13 cellular contexts compared by ENCODE assay signal in the genomic region with DNA sequence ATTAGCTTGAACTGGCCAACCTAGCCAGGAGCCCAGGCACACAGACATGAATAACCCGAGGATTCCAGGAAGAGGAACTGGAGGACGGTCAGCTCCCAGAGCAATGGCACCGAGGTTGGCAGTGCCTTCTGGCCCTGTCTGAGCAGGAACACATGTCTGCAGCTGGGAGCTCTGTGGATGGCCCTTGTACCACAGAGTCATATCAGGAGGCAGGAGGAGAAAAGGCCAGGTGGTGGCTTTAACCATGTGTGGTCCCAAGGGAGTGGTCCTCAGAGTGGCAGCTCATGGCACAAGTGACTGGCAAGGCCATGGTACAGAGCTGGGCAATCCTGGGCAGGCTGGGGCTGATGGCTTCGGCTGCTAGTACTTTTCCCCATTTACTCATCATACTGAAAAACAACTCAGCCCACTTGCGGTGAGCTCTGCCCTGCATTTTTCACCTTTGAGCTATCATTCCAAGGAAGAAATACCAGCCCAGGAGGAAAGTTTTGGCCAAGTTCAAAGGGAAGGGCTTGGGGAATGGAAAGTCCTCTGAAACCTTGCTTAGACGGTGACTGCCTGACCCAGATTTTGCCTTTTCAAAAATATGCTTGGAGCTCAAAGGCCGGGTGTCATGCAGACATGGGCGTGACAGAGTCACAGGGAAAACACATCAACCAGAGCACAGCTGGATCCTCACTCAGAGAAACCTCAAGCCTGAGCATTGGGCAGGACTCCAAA. TPM values are rescaled to one million over a fixed set of nuclear protein-coding genes. Genes with fewer than 3 reads are reported as not detected.
DNase-seq lines count a peak whose midpoint lies in the region; ATAC-seq and TF ChIP-seq lines count a peak whose summit lies in the region.
"Had no signal": no experiment of that assay in that cellular context is flagged by ENCODE, and none has a peak within 500 bp of the region (broad histone marks: within the 10 kb centered on the region; RNA-seq: fewer than 3 reads in every experiment).

No MANE protein-coding gene starts in this region.

- H4K8ac ChIP-seq in neuronal stem cell (ENCODE audit: low read depth, low read length), result no peak overlapping the region

- peak overlapping the region; percentile 5 for H3K18ac ChIP-seq in neuronal stem cell (ENCODE audit: low read length)

- H3K9me3 ChIP-seq in neuronal stem cell (replicated peaks in 1 of 2; ENCODE audit: control insufficient read depth in 2 of 2, insufficient read depth in 1 of 2, low read depth in 1 of 2, low read length in 2 of 2) (no peaks in the 10 kb centered on the region), body of pancreas (no peaks in the 10 kb centered on the region)

- no peaks in the 10 kb centered on the region for H3K79me1 ChIP-seq in neuronal stem cell (ENCODE audit: low read depth, low read length)

- no peak for TF ChIP-seq CTCF in choroid plexus epithelial cell (conservative IDR thresholded peaks at IDR 0.05; ENCODE audit: low read depth, low read length)
- no peak for TF ChIP-seq CTCF in body of pancreas (IDR thresholded peaks at IDR 0.05)

- H3K4me1 ChIP-seq in neuronal stem cell (ENCODE audit: control insufficient read depth in 2 of 2, insufficient read depth in 1 of 2, low read depth in 1 of 2, low read length in 2 of 2) (peaks cover 0 to 6% of the 10 kb centered on the region in 2 donors), body of pancreas (no peaks in the 10 kb centered on the region)

- H2BK12ac ChIP-seq in neuronal stem cell (ENCODE audit: low read length), result no peak overlapping the region

- no peak overlapping the region for H4K91ac ChIP-seq in neuronal stem cell (ENCODE audit: low read depth, low read length, poor library complexity)

- no peak overlapping the region for H3K4me3 ChIP-seq in choroid plexus epithelial cell (ENCODE audit: low read depth, low read length)
- H3K4me3 ChIP-seq in neuronal stem cell (ENCODE audit: low read length in 2 of 2), result no peak overlapping the region
- H3K4me3 ChIP-seq in body of pancreas, result no peak overlapping the region
- H3K4me3 ChIP-seq: GM23338 had no signal

- no peak for TF ChIP-seq POLR2A in body of pancreas (IDR thresholded peaks at IDR 0.05)

- no peak overlapping the region for H2AK5ac ChIP-seq in neuronal stem cell (ENCODE audit: low read depth, low read length)

- no peak overlapping the region for H3K4ac ChIP-seq in neuronal stem cell (ENCODE audit: low read length)

- WGBS in neuronal stem cell (ENCODE audit: extremely low coverage in 2 of 2, insufficient read length in 2 of 2, insufficient replicate concordance in 1 of 2), 2 donors, result no CpG with 5 or more reads among the region's 8 CpGs
- WGBS in body of pancreas, 2 donors, result 63 to 65% methylated on average over 8 of the region's 8 CpGs

- H3K36me3 ChIP-seq in neuronal stem cell (replicated peaks in 1 of 2; ENCODE audit: control insufficient read depth in 2 of 2, insufficient read depth in 2 of 2, low read length in 2 of 2) (no peaks in the 10 kb centered on the region), body of pancreas (replicated peaks in 1 of 2; ENCODE audit: insufficient read depth in 1 of 2, low read depth in 2 of 2) (no peaks in the 10 kb centered on the region)

- H3K9me3 Mint-ChIP-seq in activated T-cell treated with anti-CD3 and anti-CD28 coated beads, Interleukin-2, amount 50 U/mL, for 4 hours, result no peaks in the 10 kb centered on the region
- H3K9me3 Mint-ChIP-seq: activated naive CD8-positive, alpha-beta T cell treated with anti-CD3 and anti-CD28 coated beads for 36 hours; GM23338; stimulated activated memory B cell treated with anti-CD40 and anti-IgM and Interleukin-4, amounts not matched to agents 10 μg/mL and 1 μg/mL and 100 μg/mL, for 72 hours had no signal

- no peak overlapping the region for H3K4me3 Mint-ChIP-seq in activated T-cell treated with anti-CD3 and anti-CD28 coated beads, Interleukin-2, amount 50 U/mL, for 4 hours
- H3K4me3 Mint-ChIP-seq: activated naive CD8-positive, alpha-beta T cell treated with anti-CD3 and anti-CD28 coated beads for 36 hours; GM23338; stimulated activated memory B cell treated with anti-CD40 and anti-IgM and Interleukin-4, amounts not matched to agents 10 μg/mL and 1 μg/mL and 100 μg/mL, for 72 hours had no signal

- no peak overlapping the region for H3K9ac ChIP-seq in neuronal stem cell (ENCODE audit: low read depth, low read length, poor library complexity)

- DNase-seq in Daoy (ENCODE audit: low read depth) (peak; percentile 42), NCI-H1694 treated with DMSO at 0.1 percent for 48 hours (lab: John Stamatoyannopoulos, UW) (peak; percentile 69), choroid plexus epithelial cell (ENCODE audit: low read depth) (peak; percentile 79), neuronal stem cell (ENCODE audit: low spot score) (no peak), D341Med (ENCODE audit: low spot score) (no peak), body of pancreas (no peak), MV-4-11 (lab: John Stamatoyannopoulos, UW) (no peak)
- no peak for DNase-seq in activated T-cell treated with anti-CD3 and anti-CD28 coated beads, Interleukin-2, amount 50 U/mL, for 4 hours
- DNase-seq: activated naive CD8-positive, alpha-beta T cell treated with anti-CD3 and anti-CD28 coated beads for 36 hours; NCI-H1105; NCI-H82 had no signal

- H3K23ac ChIP-seq in neuronal stem cell (ENCODE audit: low read depth, low read length, poor library complexity), result no peak overlapping the region

- no peak overlapping the region for H3K14ac ChIP-seq in neuronal stem cell (ENCODE audit: low read length)

- H3K27me3 ChIP-seq in neuronal stem cell (ENCODE audit: control insufficient read depth in 3 of 3, insufficient read depth in 3 of 3, low read depth in 1 of 3, low read length in 3 of 3) (peaks cover 0 to 32% (median 0%) of the 10 kb centered on the region in 3 experiments), body of pancreas (no peaks in the 10 kb centered on the region)

- H2BK120ac ChIP-seq in neuronal stem cell (ENCODE audit: low read depth, low read length), result no peak overlapping the region

- ATAC-seq in body of pancreas, result no peak
- no peak for ATAC-seq in activated T-cell treated with anti-CD3 and anti-CD28 coated beads, Interleukin-2, amount 50 U/mL, for 4 hours
- ATAC-seq: GM23338 had no signal

- peaks cover 14% of the 10 kb centered on the region for H3K27me3 Mint-ChIP-seq in activated T-cell treated with anti-CD3 and anti-CD28 coated beads, Interleukin-2, amount 50 U/mL, for 4 hours (ENCODE audit: low read depth)

- H3K27ac ChIP-seq in neuronal stem cell (replicated peaks; ENCODE audit: low read length), result no peak overlapping the region
- H3K27ac ChIP-seq in body of pancreas, result no peak overlapping the region

- no peak overlapping the region for H2AFZ ChIP-seq in neuronal stem cell (ENCODE audit: low read length)
- H2AFZ ChIP-seq: GM23338 had no signal

- peaks cover 2% of the 10 kb centered on the region for H3K4me1 Mint-ChIP-seq in activated T-cell treated with anti-CD3 and anti-CD28 coated beads, Interleukin-2, amount 50 U/mL, for 4 hours (ENCODE audit: low read depth)
- H3K4me1 Mint-ChIP-seq: activated naive CD8-positive, alpha-beta T cell treated with anti-CD3 and anti-CD28 coated beads for 36 hours; stimulated activated memory B cell treated with anti-CD40 and anti-IgM and Interleukin-4, amounts not matched to agents 10 μg/mL and 1 μg/mL and 100 μg/mL, for 72 hours had no signal

- intact Hi-C loops in body of pancreas (cut with DNase I), result no loop called here

- no peak overlapping the region for H3K4me2 ChIP-seq in neuronal stem cell (ENCODE audit: insufficient read depth, low read length, poor library complexity, severe bottlenecking)
- H3K4me2 ChIP-seq: GM23338 had no signal

- no peak overlapping the region for H2BK5ac ChIP-seq in neuronal stem cell (ENCODE audit: low read length)

- no peak overlapping the region for H2BK15ac ChIP-seq in neuronal stem cell (ENCODE audit: low read length)

- H3K36me3 Mint-ChIP-seq in activated T-cell treated with anti-CD3 and anti-CD28 coated beads, Interleukin-2, amount 50 U/mL, for 4 hours (ENCODE audit: insufficient read depth), result no peaks in the 10 kb centered on the region
- H3K36me3 Mint-ChIP-seq: activated naive CD8-positive, alpha-beta T cell treated with anti-CD3 and anti-CD28 coated beads for 36 hours; stimulated activated memory B cell treated with anti-CD40 and anti-IgM and Interleukin-4, amounts not matched to agents 10 μg/mL and 1 μg/mL and 100 μg/mL, for 72 hours had no signal

RNA-seq across cellular contexts. Expression of a gene that starts 25.7 kb away (rescaled TPM):
- total RNA-seq in Daoy (2014; rRNA removed; shearing (Covaris generic)), result 0.97 and 1.3 TPM in 2 replicates
- polyA plus RNA-seq in neuronal stem cell (2013, experiment 1 of 2), result 1.9 TPM
- polyA plus RNA-seq in neuronal stem cell (2013, experiment 2 of 2), result 1.9 TPM
- 10 to 100 TPM in 1 of 2 donors, 1 to 10 TPM in 1; 8.9 to 10.6 TPM for total RNA-seq in body of pancreas
- total RNA-seq in activated T-cell treated with anti-CD3 and anti-CD28 coated beads, Interleukin-2, amount 50 U/mL, for 4 hours, result not detected
- total RNA-seq: activated naive CD8-positive, alpha-beta T cell treated with anti-CD3 and anti-CD28 coated beads for 36 hours had no signal

Comparison
In these comparisons a context has a peak if more than half of its experiments do, and no peak if none do; other contexts are left out.
1. DNase-seq: peak in Daoy (single experiment), NCI-H1694 treated with DMSO at 0.1 percent for 48 hours (single experiment) and choroid plexus epithelial cell (single experiment); none in neuronal stem cell (single experiment), D341Med (single experiment), body of pancreas (0 of 4), MV-4-11 (single experiment) and activated T-cell treated with anti-CD3 and anti-CD28 coated beads, Interleukin-2, amount 50 U/mL, for 4 hours (single experiment).